In the genomic region with DNA sequence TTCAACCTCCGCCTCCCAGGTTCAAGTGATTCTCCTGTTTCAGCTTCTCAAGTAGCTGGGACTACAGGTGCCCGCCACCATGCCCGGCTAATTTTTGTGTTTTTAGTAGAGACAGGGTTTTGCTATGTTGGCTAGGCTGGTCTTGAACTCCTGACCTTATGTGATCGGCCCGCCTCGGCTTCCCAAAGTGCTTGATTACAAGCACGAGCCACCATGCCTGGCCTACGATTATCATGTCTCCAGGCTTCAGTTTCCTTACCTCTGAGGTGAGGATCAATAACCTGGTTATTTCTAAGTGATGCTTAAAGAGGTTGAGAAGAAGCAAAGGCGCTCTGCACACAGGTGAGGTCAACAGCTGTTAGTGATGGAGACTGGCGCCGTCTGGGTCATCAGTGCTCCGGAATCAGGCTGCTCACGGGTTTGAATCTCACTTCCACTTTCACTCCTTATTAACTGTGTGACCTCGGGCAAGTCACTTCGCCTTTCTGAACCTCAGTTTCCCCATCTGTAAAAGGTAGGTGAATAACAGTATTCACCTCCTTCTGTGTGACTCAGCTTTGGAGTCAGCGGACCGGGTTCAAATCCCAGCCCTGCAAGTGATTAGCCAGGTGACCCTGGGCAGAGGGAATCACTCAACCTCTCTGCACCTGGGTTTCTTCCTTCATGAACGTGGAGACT, we compare ENCODE assay signal across 8 cellular contexts. TPM values are rescaled to one million over a fixed set of nuclear protein-coding genes. Genes with fewer than 3 reads are reported as not detected.
DNase-seq lines count a peak whose midpoint lies in the region; ATAC-seq and TF ChIP-seq lines count a peak whose summit lies in the region.

No MANE protein-coding gene starts in this region.

- peak overlapping the region; percentile 93 for H2BK20ac ChIP-seq in IMR-90 (ENCODE audit: low read depth, low read length)

- WGBS in IMR-90 (ENCODE audit: extremely low coverage in 2 of 2, insufficient read length in 1 of 2), 2 experiments, result 87% methylated on average over 6 of the region's 18 CpGs; no CpG with 5 or more reads in 1 of the 2 experiments

- H2BK5ac ChIP-seq in IMR-90 (ENCODE audit: low read depth, low read length, poor library complexity, severe bottlenecking), result peak overlapping the region; percentile 87

- CTCF ChIA-PET in IMR-90 (lab: Yijun Ruan, JAX), result no interaction called here

- no peak for ATAC-seq in IMR-90 (ENCODE audit: low read depth)
- ATAC-seq in natural killer cell, result no peak

- no peak for TF ChIP-seq POLR2A in IMR-90 (IDR thresholded peaks at IDR 0.05; ENCODE audit: low read depth, low read length)

- peak overlapping the region; percentile 35; the same call in 2 of the 3 replicates for H2BK15ac ChIP-seq in IMR-90 (ENCODE audit: low read depth, low read length)

- in situ Hi-C loops in IMR-90 (cut with MboI; ENCODE audit: low sequenced_read_pairs), result no loop called here

- H3K4me3 ChIP-seq in IMR-90 (ENCODE audit: insufficient read depth, low read depth, low read length) (peak overlapping the region; percentile 58), choroid plexus epithelial cell (ENCODE audit: low read depth, low read length) (peak overlapping the region; percentile 77)

- peaks cover 11% of the 10 kb centered on the region; the same call in 1 of the 2 replicates for H3K36me3 ChIP-seq in IMR-90 (ENCODE audit: control insufficient read depth, insufficient read depth, low read length)

- BruUV-seq in IMR-90 (replicated peaks; lab: Mats Ljungman, UMichigan), result no TSS peak

- peaks cover 29% of the 10 kb centered on the region for H3K4me1 ChIP-seq in IMR-90 (ENCODE audit: control insufficient read depth, insufficient read depth, low read length)

- H3K79me1 ChIP-seq in IMR-90 (ENCODE audit: low read depth in 1 of 2, low read length in 2 of 2), result peaks cover 4 to 43% of the 10 kb centered on the region in 2 experiments; a peak in 3 of 4 replicates

- no peaks in the 10 kb centered on the region for H3K27me3 Mint-ChIP-seq in activated naive CD4-positive, alpha-beta T cell treated with anti-CD3 and anti-CD28 coated beads, Interleukin-2, amount 50 U/mL, for 24 hours
- H3K27me3 Mint-ChIP-seq in natural killer cell (ENCODE audit: low read depth in 2 of 2), result no peaks in the 10 kb centered on the region

- no peak for TF ChIP-seq RAD21 in IMR-90 (IDR thresholded peaks at IDR 0.05; ENCODE audit: low read length)

- peak overlapping the region; percentile 77 for H3K9ac ChIP-seq in IMR-90 (ENCODE audit: low read depth, low read length)

- no peaks in the 10 kb centered on the region for H3K9me3 Mint-ChIP-seq in activated naive CD4-positive, alpha-beta T cell treated with anti-CD3 and anti-CD28 coated beads, Interleukin-2, amount 50 U/mL, for 24 hours
- no peaks in the 10 kb centered on the region for H3K9me3 Mint-ChIP-seq in natural killer cell

- H2AK5ac ChIP-seq in IMR-90 (ENCODE audit: low read depth, low read length), result peak overlapping the region; percentile 92

- H4K5ac ChIP-seq in IMR-90 (ENCODE audit: low read depth, low read length), result peak overlapping the region; percentile 77

- H3K4me3 Mint-ChIP-seq in activated naive CD4-positive, alpha-beta T cell treated with anti-CD3 and anti-CD28 coated beads, Interleukin-2, amount 50 U/mL, for 24 hours, result peak overlapping the region; percentile 87
- H3K4me3 Mint-ChIP-seq in natural killer cell, result peak overlapping the region; percentile 86

- H3K27ac ChIP-seq in IMR-90 (ENCODE audit: insufficient read depth, low read length), result peak overlapping the region; percentile 85

- H4K20me1 ChIP-seq in IMR-90 (ENCODE audit: insufficient read depth, low read length), result peaks cover 35% of the 10 kb centered on the region

- peak overlapping the region; percentile 75 to 84 for H4K8ac ChIP-seq in IMR-90 (ENCODE audit: low read depth in 2 of 2, low read length in 2 of 2)

- intact Hi-C loops in IMR-90 (cut with micrococcal nuclease) (loop anchor here (5.0 to 10.0 kb wide), 2 partner anchors 71 to 174 kb away; no protein-coding TSS in a partner anchor), natural killer cell (cut with micrococcal nuclease) (no loop called here)

- peak overlapping the region; percentile 54 for H3K14ac ChIP-seq in IMR-90 (replicated peaks; ENCODE audit: low read depth, low read length)

- TF ChIP-seq CTCF in IMR-90 (conservative IDR thresholded peaks at IDR 0.05; ENCODE audit: low read depth, low read length) (no peak), choroid plexus epithelial cell (conservative IDR thresholded peaks at IDR 0.05; ENCODE audit: low read depth, low read length) (no peak), natural killer cell (IDR thresholded peaks at IDR 0.05) (no peak)

- H3K9me3 ChIP-seq in IMR-90 (ENCODE audit: control insufficient read depth, insufficient read depth, low read length), result no peaks in the 10 kb centered on the region

- H3K27ac Mint-ChIP-seq in activated naive CD4-positive, alpha-beta T cell treated with anti-CD3 and anti-CD28 coated beads, Interleukin-2, amount 50 U/mL, for 24 hours, result peak overlapping the region; percentile 83
- H3K27ac Mint-ChIP-seq in natural killer cell, result peak overlapping the region; percentile 73 to 86

- dilution Hi-C loops in IMR-90 (cut with HindIII; ENCODE audit: low sequenced_read_pairs, unreplicated experiment), result no loop called here

- H3K27me3 ChIP-seq in IMR-90 (ENCODE audit: control insufficient read depth, insufficient read depth, low read length), result no peaks in the 10 kb centered on the region

- H3K36me3 Mint-ChIP-seq in activated naive CD4-positive, alpha-beta T cell treated with anti-CD3 and anti-CD28 coated beads, Interleukin-2, amount 50 U/mL, for 24 hours, result no peaks in the 10 kb centered on the region
- no peaks in the 10 kb centered on the region for H3K36me3 Mint-ChIP-seq in natural killer cell

- no peak for DNase-seq in activated naive CD4-positive, alpha-beta T cell treated with anti-CD3 and anti-CD28 coated beads, Interleukin-2, amount 50 U/mL, for 16 hours
- DNase-seq in IMR-90 (no peak), choroid plexus epithelial cell (ENCODE audit: low read depth) (no peak), natural killer cell (no peak), NCI-H748 (lab: John Stamatoyannopoulos, UW; ENCODE audit: unreplicated experiment) (no peak)
- DNase-seq in activated effector memory CD4-positive, alpha-beta T cell treated with Interleukin-2 at 50 U/mL for 16 hours, result no peak
- no peak for DNase-seq in activated CD4-positive, alpha-beta T cell treated with anti-CD3 and anti-CD28 coated beads, Interleukin-2, amount 50 U/mL, for 4 hours

- peak overlapping the region; percentile 86 for H3K4ac ChIP-seq in IMR-90 (ENCODE audit: low read depth, low read length)

- peaks cover 27% of the 10 kb centered on the region for H3K9me1 ChIP-seq in IMR-90 (ENCODE audit: insufficient read depth, low read length)

- peak overlapping the region; percentile 94 for H3K4me2 ChIP-seq in IMR-90 (ENCODE audit: low read depth, low read length)

- POLR2A ChIA-PET in IMR-90 (lab: Charles Lee; ENCODE audit: unreplicated experiment), result no interaction called here

- peak overlapping the region; percentile 93 for H2AFZ ChIP-seq in IMR-90 (replicated peaks; ENCODE audit: low read length, poor library complexity)

- H3K23ac ChIP-seq in IMR-90 (ENCODE audit: low read depth, low read length), result peak overlapping the region; percentile 93

- H2BK120ac ChIP-seq in IMR-90 (ENCODE audit: low read depth, low read length), result peak overlapping the region; percentile 85

- H3K4me1 Mint-ChIP-seq in activated naive CD4-positive, alpha-beta T cell treated with anti-CD3 and anti-CD28 coated beads, Interleukin-2, amount 50 U/mL, for 24 hours, result peaks cover 54% of the 10 kb centered on the region
- peaks cover 22 to 35% of the 10 kb centered on the region in 2 donors for H3K4me1 Mint-ChIP-seq in natural killer cell

- H4K91ac ChIP-seq in IMR-90 (ENCODE audit: insufficient read depth, low read depth, low read length), result peak overlapping the region; percentile 90

- peak overlapping the region; percentile 89 for H2AK9ac ChIP-seq in IMR-90 (replicated peaks; ENCODE audit: low read depth, low read length, poor library complexity)

- H3K18ac ChIP-seq in IMR-90 (ENCODE audit: low read depth, low read length), result peak overlapping the region; percentile 69

- peak overlapping the region; percentile 81; the same call in 1 of the 2 replicates for H3K56ac ChIP-seq in IMR-90 (ENCODE audit: extremely low read depth, insufficient read depth, low read length)

TF ChIP-seq in IMR-90, 13 proteins besides CTCF, POLR2A, EP300 and RAD21:
- TF ChIP-seq, protein P1, sequence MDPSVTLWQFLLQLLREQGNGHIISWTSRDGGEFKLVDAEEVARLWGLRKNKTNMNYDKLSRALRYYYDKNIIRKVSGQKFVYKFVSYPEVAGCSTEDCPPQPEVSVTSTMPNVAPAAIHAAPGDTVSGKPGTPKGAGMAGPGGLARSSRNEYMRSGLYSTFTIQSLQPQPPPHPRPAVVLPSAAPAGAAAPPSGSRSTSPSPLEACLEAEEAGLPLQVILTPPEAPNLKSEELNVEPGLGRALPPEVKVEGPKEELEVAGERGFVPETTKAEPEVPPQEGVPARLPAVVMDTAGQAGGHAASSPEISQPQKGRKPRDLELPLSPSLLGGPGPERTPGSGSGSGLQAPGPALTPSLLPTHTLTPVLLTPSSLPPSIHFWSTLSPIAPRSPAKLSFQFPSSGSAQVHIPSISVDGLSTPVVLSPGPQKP (IDR thresholded peaks at IDR 0.05; ENCODE audit: borderline replicate concordance, low read depth, low read length), result no peak
- TF ChIP-seq MAZ (IDR thresholded peaks at IDR 0.05; ENCODE audit: borderline replicate concordance, low read depth, low read length), result no peak
- no peak for TF ChIP-seq CHD1 (IDR thresholded peaks at IDR 0.05; ENCODE audit: low read depth, low read length)
- TF ChIP-seq CEBPB (IDR thresholded peaks at IDR 0.05; ENCODE audit: low read depth, low read length), result no peak
- TF ChIP-seq FOS (IDR thresholded peaks at IDR 0.05; ENCODE audit: low read depth, low read length), result no peak
- no peak for TF ChIP-seq MXI1 (IDR thresholded peaks at IDR 0.05; ENCODE audit: borderline replicate concordance, low read depth, low read length)
- TF ChIP-seq RCOR1 (IDR thresholded peaks at IDR 0.05; ENCODE audit: insufficient replicate concordance, low read length), result no peak
- TF ChIP-seq RFX5 (IDR thresholded peaks at IDR 0.05; ENCODE audit: low read depth, low read length), result no peak
- TF ChIP-seq BHLHE40 (IDR thresholded peaks at IDR 0.05; ENCODE audit: low read depth, low read length), result no peak
- no peak for TF ChIP-seq MAFK (IDR thresholded peaks at IDR 0.05; ENCODE audit: low read depth, low read length)
- no peak for TF ChIP-seq NFE2L2 (IDR thresholded peaks at IDR 0.05; ENCODE audit: low read depth, low read length)

RNA-seq across cellular contexts. Expression of gene ABCC1, which starts 0.7 kb away (rescaled TPM):
- total RNA-seq in IMR-90 (2012; rRNA removed) (34.4 and 39.4 TPM in 2 replicates), natural killer cell (10 to 100 TPM; 24.5 to 53.9 (median 27.9) TPM)
- 61.8 and 66.0 TPM in 2 replicates for polyA plus RNA-seq in IMR-90 (2012; rRNA removed)
- polyA plus RNA-seq in IMR-90 (2012; cell fraction: cytosol; rRNA removed), result 42.5 and 75.2 TPM in 2 replicates
- 126 and 203 TPM in 2 replicates for polyA plus RNA-seq in IMR-90 (2012; cell fraction: nucleus; rRNA removed; ENCODE audit: low replicate concordance)
